Comparison of ENCODE assay signal across 9 cellular contexts in genomic region chr4:15702941-15703403, GRCh38. TPM values are rescaled to one million over a fixed set of nuclear protein-coding genes. Genes with fewer than 3 reads are reported as not detected.
DNase-seq lines count a peak whose midpoint lies in the region; ATAC-seq, FAIRE-seq and TF ChIP-seq lines count a peak whose summit lies in the region.
"Had no signal": no experiment of that assay in that cellular context is flagged by ENCODE, and none has a peak within 500 bp of the region (broad histone marks: within the 10 kb centered on the region; RNA-seq: fewer than 3 reads in every experiment).

Gene BST1, plus strand, starts transcription at chr4:15703065. Its CDS starts 80 bp downstream, at chr4:15703145.

- H3K9ac ChIP-seq in H1 (replicated peaks in 1 of 4; ENCODE audit: extremely low read depth in 1 of 4, low read depth in 3 of 4, low read length in 3 of 4), result peak within 1 kb of the TSS in 1 of 4 experiments; percentile 54; a peak in 1 of 7 replicates
- peak within 1 kb of the TSS; percentile 85 for H3K9ac ChIP-seq in mesenchymal stem cell (ENCODE audit: low read length)

- WGBS in H1 (ENCODE audit: extremely low coverage in 1 of 2, insufficient coverage in 1 of 2, insufficient read length in 1 of 2, insufficient replicate concordance in 2 of 2, low coverage in 1 of 2, low lambda C conversion rate in 2 of 2, missing lambda C conversion rate in 1 of 2), 2 experiments, result 90% methylated on average over 41 of the region's 43 CpGs; no CpG with 5 or more reads in 1 of the 2 experiments
- WGBS in mesenchymal stem cell, result 96% methylated on average over 43 of the region's 43 CpGs

- peaks cover 5% of the 10 kb centered on the region; the same call in 1 of the 2 replicates for H3K23me2 ChIP-seq in H1 (ENCODE audit: low read depth, low read length)

- TF ChIP-seq POLR2A in H1 (IDR thresholded peaks at IDR 0.05; ENCODE audit: control extremely low read depth in 1 of 2, low read depth in 2 of 2, low read length in 2 of 2), result no peak

- H4K8ac ChIP-seq in H1 (ENCODE audit: extremely low read depth, insufficient read depth, low read length) (peak within 1 kb of the TSS; percentile 39), mesenchymal stem cell (ENCODE audit: low read length) (no peak within 1 kb of the TSS)

- peak within 1 kb of the TSS; percentile 57 for H3K27ac Mint-ChIP-seq in activated CD8-positive, alpha-beta T cell treated with anti-CD3 and anti-CD28 coated beads, Interleukin-2, amount 10 ng/mL, durations not matched to agents 7 days and 5 days

- H3K14ac ChIP-seq in H1 (ENCODE audit: insufficient read length), result no peak within 1 kb of the TSS
- H3K14ac ChIP-seq in mesenchymal stem cell (ENCODE audit: low read length in 2 of 2), result peak within 1 kb of the TSS in 1 of 2 experiments; percentile 55

- no peaks in the 10 kb centered on the region for H3K9me3 Mint-ChIP-seq in activated CD8-positive, alpha-beta T cell treated with anti-CD3 and anti-CD28 coated beads, Interleukin-2, amount 10 ng/mL, durations not matched to agents 7 days and 5 days (ENCODE audit: insufficient read depth)

- POLR2A ChIA-PET in activated CD8-positive, alpha-beta T cell treated with anti-CD3 and anti-CD28 coated beads, Interleukin-2, amount 10 ng/mL, durations not matched to agents 7 days and 5 days (lab: Charles Lee), result no interaction called here
- POLR2A ChIA-PET in H1 (lab: Charles Lee; ENCODE audit: partially characterized antibody), result interaction anchor here (1.1 to 1.3 kb wide), 2 partner anchors 9 to 22 kb away, joined by 4 to 8 read pairs; partner anchors contain the start of gene FAM200B

- no peak for FAIRE-seq in H1 (lab: Jason Lieb, UNC)
- FAIRE-seq: colon had no signal

- no peak for TF ChIP-seq CTCF in H1 (IDR thresholded peaks at IDR 0.05; ENCODE audit: control extremely low read depth in 1 of 3, insufficient read depth in 1 of 3, low read depth in 1 of 3, low read length in 3 of 3)

- H3K36me3 ChIP-seq in KOPT-K1 (ENCODE audit: insufficient read depth, low read length) (no peaks in the 10 kb centered on the region), H1 (ENCODE audit: control insufficient read depth in 2 of 4, insufficient read depth in 4 of 4, low read length in 3 of 4) (no peaks in the 10 kb centered on the region), mesenchymal stem cell (ENCODE audit: control insufficient read depth in 1 of 2, insufficient read depth in 2 of 2, low read depth in 1 of 2, low read length in 2 of 2) (peaks cover 0 to 1% of the 10 kb centered on the region in 2 experiments)

- H3K9me3 ChIP-seq in KOPT-K1 (ENCODE audit: insufficient read depth, low read length, poor library complexity, severe bottlenecking) (no peaks in the 10 kb centered on the region), H1 (ENCODE audit: insufficient read depth in 2 of 2, low read depth in 1 of 2, low read length in 1 of 2) (no peaks in the 10 kb centered on the region; a peak in 1 of 4 replicates), mesenchymal stem cell (ENCODE audit: control insufficient read depth, low read length) (no peaks in the 10 kb centered on the region)

- H3K27me3 ChIP-seq in H1 (replicated peaks in 1 of 4; ENCODE audit: control insufficient read depth in 3 of 4, extremely low read depth in 1 of 4, insufficient read depth in 3 of 4, low read length in 3 of 4) (no peaks in the 10 kb centered on the region), mesenchymal stem cell (ENCODE audit: control insufficient read depth in 1 of 2, insufficient read depth in 1 of 2, low read length in 2 of 2) (no peaks in the 10 kb centered on the region)

- H3K4me2 ChIP-seq in H1 (ENCODE audit: insufficient read depth in 1 of 2, low read depth in 2 of 2, low read length in 2 of 2) (peak within 1 kb of the TSS; percentile 28 to 86), mesenchymal stem cell (ENCODE audit: low read length, poor library complexity, severe bottlenecking) (no peak within 1 kb of the TSS)

- no peak within 1 kb of the TSS for H3K56ac ChIP-seq in H1 (replicated peaks; ENCODE audit: insufficient read length, low read depth, low read length)

- H3K18ac ChIP-seq in H1 (ENCODE audit: extremely low read depth, low read length) (no peak within 1 kb of the TSS), mesenchymal stem cell (ENCODE audit: low read depth in 1 of 2, low read length in 2 of 2) (peak within 1 kb of the TSS in 1 of 2 experiments; percentile 5)

- H4K20me1 ChIP-seq in H1 (replicated peaks in 1 of 2; ENCODE audit: control insufficient read depth in 1 of 2, insufficient read depth in 2 of 2, low read length in 2 of 2), result no peaks in the 10 kb centered on the region

- no peak for TF ChIP-seq EP300 in H1 (IDR thresholded peaks at IDR 0.05; ENCODE audit: borderline replicate concordance in 1 of 2, low read depth in 2 of 2, low read length in 2 of 2)

- no peak for TF ChIP-seq RAD21 in H1 (IDR thresholded peaks at IDR 0.05 in 1 of 2, conservative IDR thresholded peaks at IDR 0.05 in 1 of 2; ENCODE audit: low read depth in 2 of 2, low read length in 2 of 2)

- ATAC-seq in activated CD8-positive, alpha-beta T cell treated with anti-CD3 and anti-CD28 coated beads, Interleukin-2, amount 10 ng/mL, durations not matched to agents 7 days and 5 days, result peak; percentile 84
- no peak for ATAC-seq in HG03457 (IDR thresholded peaks at IDR 0.05; ENCODE audit: unreplicated experiment)

- H2BK5ac ChIP-seq in H1 (ENCODE audit: low read depth, low read length) (no peak within 1 kb of the TSS), mesenchymal stem cell (ENCODE audit: low read depth, low read length, poor library complexity, severe bottlenecking) (no peak within 1 kb of the TSS)

- no peaks in the 10 kb centered on the region for H3K79me2 ChIP-seq in H1 (ENCODE audit: control insufficient read depth in 1 of 2, insufficient read depth in 2 of 2, low read length in 2 of 2)

- CTCF ChIA-PET in activated CD8-positive, alpha-beta T cell treated with anti-CD3 and anti-CD28 coated beads, Interleukin-2, amount 10 ng/mL, durations not matched to agents 7 days and 5 days (lab: Charles Lee), result interaction anchor here (1.3 kb wide), 1 partner anchor 103 kb away, joined by 3 read pairs; no protein-coding TSS in a partner anchor
- CTCF ChIA-PET in H1 (lab: Charles Lee; ENCODE audit: partially characterized antibody), result no interaction called here

- H3K27ac ChIP-seq in KOPT-K1 (ENCODE audit: low read depth, low read length, poor library complexity, severe bottlenecking) (peak within 1 kb of the TSS; percentile 24), H1 (ENCODE audit: low read depth, low read length) (no peak within 1 kb of the TSS), mesenchymal stem cell (ENCODE audit: low read length, poor library complexity, severe bottlenecking) (no peak within 1 kb of the TSS)

- H2BK20ac ChIP-seq in H1 (ENCODE audit: low read length), result no peak within 1 kb of the TSS

- H3K4me3 ChIP-seq in H1 (ENCODE audit: extremely low read depth in 1 of 4, insufficient read depth in 2 of 4, low read depth in 3 of 4, low read length in 4 of 4) (peak within 1 kb of the TSS in 2 of 4 experiments; percentile 35 to 56; a peak in 4 of 8 replicates), mesenchymal stem cell (ENCODE audit: insufficient read depth in 1 of 2, low read depth in 1 of 2, low read length in 2 of 2) (peak within 1 kb of the TSS in 1 of 2 experiments; percentile 81)

- H3K23ac ChIP-seq in H1 (ENCODE audit: insufficient read length) (no peak within 1 kb of the TSS), mesenchymal stem cell (ENCODE audit: low read length in 2 of 2) (no peak within 1 kb of the TSS)

- H3K4me3 Mint-ChIP-seq in activated CD8-positive, alpha-beta T cell treated with anti-CD3 and anti-CD28 coated beads, Interleukin-2, amount 10 ng/mL, durations not matched to agents 7 days and 5 days, result peak within 1 kb of the TSS; percentile 80

- H2BK15ac ChIP-seq in H1 (ENCODE audit: low read length), result no peak within 1 kb of the TSS
- no peak within 1 kb of the TSS for H2BK15ac ChIP-seq in mesenchymal stem cell (ENCODE audit: low read depth, poor library complexity, severe bottlenecking)

- H2AFZ ChIP-seq in H1 (ENCODE audit: low read length) (no peak within 1 kb of the TSS), mesenchymal stem cell (ENCODE audit: low read depth, low read length) (no peak within 1 kb of the TSS)

- no peak within 1 kb of the TSS for H3K4ac ChIP-seq in H1 (replicated peaks; ENCODE audit: insufficient read length, low read depth, low read length)
- H3K4ac ChIP-seq in mesenchymal stem cell (ENCODE audit: low read depth in 1 of 2, low read length in 2 of 2), result no peak within 1 kb of the TSS

- peaks cover 17% of the 10 kb centered on the region for H3K4me1 Mint-ChIP-seq in activated CD8-positive, alpha-beta T cell treated with anti-CD3 and anti-CD28 coated beads, Interleukin-2, amount 10 ng/mL, durations not matched to agents 7 days and 5 days (ENCODE audit: low read depth)

- H2BK120ac ChIP-seq in H1 (replicated peaks; ENCODE audit: low read depth, low read length), result no peak within 1 kb of the TSS
- H2BK120ac ChIP-seq in mesenchymal stem cell (ENCODE audit: low read depth, low read length), result no peak within 1 kb of the TSS

- no peak within 1 kb of the TSS for H4K91ac ChIP-seq in H1 (replicated peaks; ENCODE audit: insufficient read length, low read length)
- no peak within 1 kb of the TSS for H4K91ac ChIP-seq in mesenchymal stem cell (ENCODE audit: low read length)

- H2AK5ac ChIP-seq in H1 (ENCODE audit: low read depth, low read length) (peak within 1 kb of the TSS; percentile 24; the same call in 1 of the 2 replicates), mesenchymal stem cell (ENCODE audit: low read length, severe bottlenecking) (no peak within 1 kb of the TSS)

- no peaks in the 10 kb centered on the region for H3K79me1 ChIP-seq in H1 (ENCODE audit: low read depth, low read length)
- H3K79me1 ChIP-seq in mesenchymal stem cell (replicated peaks; ENCODE audit: low read length, poor library complexity, severe bottlenecking), result no peaks in the 10 kb centered on the region

- H3K36me3 Mint-ChIP-seq in activated CD8-positive, alpha-beta T cell treated with anti-CD3 and anti-CD28 coated beads, Interleukin-2, amount 10 ng/mL, durations not matched to agents 7 days and 5 days (ENCODE audit: low read depth), result no peaks in the 10 kb centered on the region

- H4K5ac ChIP-seq in H1 (ENCODE audit: insufficient read length, low read depth, low read length), result no peak within 1 kb of the TSS

- 0 out of 2 replicates have a peak within 1 kb of the TSS, but pooled peaks have one; percentile 17 for H2BK12ac ChIP-seq in H1 (ENCODE audit: low read depth, low read length)
- no peak within 1 kb of the TSS for H2BK12ac ChIP-seq in mesenchymal stem cell (ENCODE audit: low read length in 2 of 2)

- H3K27me3 Mint-ChIP-seq in activated CD8-positive, alpha-beta T cell treated with anti-CD3 and anti-CD28 coated beads, Interleukin-2, amount 10 ng/mL, durations not matched to agents 7 days and 5 days (ENCODE audit: low read depth), result peaks cover 39% of the 10 kb centered on the region

- peaks cover 0 to 3% (median 0%) of the 10 kb centered on the region in 4 experiments; a peak in 1 of 7 replicates for H3K4me1 ChIP-seq in H1 (replicated peaks in 1 of 4; ENCODE audit: control insufficient read depth in 3 of 4, insufficient read depth in 4 of 4, low read length in 3 of 4)
- H3K4me1 ChIP-seq in mesenchymal stem cell (ENCODE audit: control insufficient read depth, insufficient read depth, low read depth, low read length), result peaks cover 2% of the 10 kb centered on the region

- DNase-seq in GM19240 (ENCODE audit: insufficient read length, low spot score) (peak; percentile 23), H1 (ENCODE audit: low read depth in 1 of 2, low spot score in 2 of 2) (no peak), mesenchymal stem cell (no peak), pons (ENCODE audit: low spot score) (no peak)
- DNase-seq in activated CD8-positive, alpha-beta T cell treated with anti-CD3 and anti-CD28 coated beads, Interleukin-2, amount 10 ng/mL, durations not matched to agents 7 days and 5 days, result peak; percentile 61
- DNase-seq in stimulated activated CD8-positive, alpha-beta memory T cell treated with anti-CD3 and anti-CD28 coated beads, Interleukin-4, amount 100 ng/mL, for 48 hours, result peak; percentile 68

RNA-seq across cellular contexts. Expression of gene BST1, which starts in this region (rescaled TPM):
- total RNA-seq in activated CD8-positive, alpha-beta T cell treated with anti-CD3 and anti-CD28 coated beads, Interleukin-2, amount 10 ng/mL, durations not matched to agents 7 days and 5 days, result under 1 TPM; 0.60 to 0.71 TPM
- total RNA-seq in H1 (2021; fragmentation: NEBNext Ultra II Directional; extraction: Animal tissue kit (Norgen Biotek cat#: 25700)), result 0.52 TPM in 1 of 2 replicates, not detected in the other
- polyA plus RNA-seq in H1 (2011; rRNA removed), result 0.20 and 0.54 TPM in 2 replicates
- polyA plus RNA-seq in H1 (2011; cell fraction: cytosol; rRNA removed), result 0.32 TPM
- polyA plus RNA-seq in H1 (2011; cell fraction: nucleus; rRNA removed), result 0.53 TPM
- 0.84 to 1.00 TPM (median 0.87 TPM) in 4 replicates for polyA plus RNA-seq in H1 (2012, experiment 1 of 2)
- polyA plus RNA-seq in H1 (2012, experiment 2 of 2), result 0.52 TPM
- 0.49 TPM for polyA plus RNA-seq in H1 (2013, experiment 1 of 2)
- 0.39 TPM for polyA plus RNA-seq in H1 (2013, experiment 2 of 2)
- polyA minus RNA-seq in H1 (2011; rRNA and poly(A)+ RNA removed), result 0.16 and 0.80 TPM in 2 replicates
- polyA minus RNA-seq in H1 (2011; cell fraction: cytosol; rRNA and poly(A)+ RNA removed), result not detected
- polyA minus RNA-seq in H1 (2011; cell fraction: nucleus; rRNA and poly(A)+ RNA removed), result not detected
- polyA plus RNA-seq in mesenchymal stem cell (2013, experiment 1 of 2), result 0.22 TPM
- 0.37 TPM for polyA plus RNA-seq in mesenchymal stem cell (2013, experiment 2 of 2)

Comparison
In these comparisons a context has a peak if more than half of its experiments do, and no peak if none do; other contexts are left out.
1. Peak in DNase-seq and ATAC-seq in activated CD8-positive, alpha-beta T cell treated with anti-CD3 and anti-CD28 coated beads, Interleukin-2, amount 10 ng/mL, durations not matched to agents 7 days and 5 days; RNA of the gene not detected or under 1 TPM.
2. DNase-seq: peak in GM19240 (single experiment) and stimulated activated CD8-positive, alpha-beta memory T cell treated with anti-CD3 and anti-CD28 coated beads, Interleukin-4, amount 100 ng/mL, for 48 hours (single experiment); none in H1 (0 of 2), mesenchymal stem cell (single experiment) and pons (single experiment).